Comparison of ENCODE assay signal across 1 cellular context in the genomic region with DNA sequence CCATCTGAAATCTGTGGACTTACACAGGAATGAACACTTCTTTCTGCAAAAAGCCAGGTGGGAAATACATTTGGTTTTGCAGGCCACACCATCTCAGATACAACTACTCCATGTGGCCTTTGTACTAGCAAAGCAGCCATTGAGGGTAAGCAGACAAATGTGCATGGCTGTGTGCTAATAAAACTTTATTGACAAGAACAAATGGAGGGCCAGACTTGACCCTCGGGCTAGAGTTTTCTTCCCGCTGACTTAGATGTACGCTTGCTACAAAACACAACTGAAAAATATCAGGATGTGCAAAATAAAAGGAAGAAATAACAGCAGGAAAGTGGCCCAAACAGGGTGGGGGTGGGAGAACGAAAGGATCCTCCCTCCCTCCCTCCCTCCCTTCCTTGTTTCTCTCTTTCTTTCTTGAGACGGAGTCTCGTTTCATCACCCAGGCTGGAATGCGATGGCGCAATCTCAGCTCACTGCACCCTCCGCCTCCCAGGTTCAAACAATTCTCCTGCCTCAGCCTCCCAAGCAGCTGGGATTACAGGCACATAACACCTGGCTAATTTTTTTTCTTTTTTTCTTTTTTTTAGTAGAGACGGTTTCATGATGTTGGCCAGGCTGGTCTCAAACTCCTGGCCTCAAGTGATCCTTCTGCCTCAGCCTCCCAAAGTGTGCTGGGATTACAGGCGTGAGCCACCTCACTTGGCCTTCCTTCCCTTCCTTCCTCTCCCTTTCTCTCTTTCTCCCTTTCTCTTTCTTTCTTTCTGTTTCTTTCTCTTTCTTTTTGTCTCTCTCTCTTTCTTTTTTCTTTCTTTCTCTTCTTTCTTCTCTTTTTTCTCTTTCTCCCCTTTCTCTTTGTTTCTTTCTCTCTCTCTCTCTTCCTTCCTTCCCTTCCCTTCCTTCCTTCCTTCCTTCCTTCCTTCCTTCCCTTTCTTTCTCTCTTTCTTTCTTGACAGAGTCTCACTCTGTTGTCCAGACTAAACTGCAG.
TF ChIP-seq lines count a peak whose summit lies in the region.

No MANE protein-coding gene starts in this region.

TF ChIP-seq in K562, 482 proteins besides CTCF, POLR2A, EP300 and RAD21 (continued from another document):
- TF ChIP-seq, protein P1, sequence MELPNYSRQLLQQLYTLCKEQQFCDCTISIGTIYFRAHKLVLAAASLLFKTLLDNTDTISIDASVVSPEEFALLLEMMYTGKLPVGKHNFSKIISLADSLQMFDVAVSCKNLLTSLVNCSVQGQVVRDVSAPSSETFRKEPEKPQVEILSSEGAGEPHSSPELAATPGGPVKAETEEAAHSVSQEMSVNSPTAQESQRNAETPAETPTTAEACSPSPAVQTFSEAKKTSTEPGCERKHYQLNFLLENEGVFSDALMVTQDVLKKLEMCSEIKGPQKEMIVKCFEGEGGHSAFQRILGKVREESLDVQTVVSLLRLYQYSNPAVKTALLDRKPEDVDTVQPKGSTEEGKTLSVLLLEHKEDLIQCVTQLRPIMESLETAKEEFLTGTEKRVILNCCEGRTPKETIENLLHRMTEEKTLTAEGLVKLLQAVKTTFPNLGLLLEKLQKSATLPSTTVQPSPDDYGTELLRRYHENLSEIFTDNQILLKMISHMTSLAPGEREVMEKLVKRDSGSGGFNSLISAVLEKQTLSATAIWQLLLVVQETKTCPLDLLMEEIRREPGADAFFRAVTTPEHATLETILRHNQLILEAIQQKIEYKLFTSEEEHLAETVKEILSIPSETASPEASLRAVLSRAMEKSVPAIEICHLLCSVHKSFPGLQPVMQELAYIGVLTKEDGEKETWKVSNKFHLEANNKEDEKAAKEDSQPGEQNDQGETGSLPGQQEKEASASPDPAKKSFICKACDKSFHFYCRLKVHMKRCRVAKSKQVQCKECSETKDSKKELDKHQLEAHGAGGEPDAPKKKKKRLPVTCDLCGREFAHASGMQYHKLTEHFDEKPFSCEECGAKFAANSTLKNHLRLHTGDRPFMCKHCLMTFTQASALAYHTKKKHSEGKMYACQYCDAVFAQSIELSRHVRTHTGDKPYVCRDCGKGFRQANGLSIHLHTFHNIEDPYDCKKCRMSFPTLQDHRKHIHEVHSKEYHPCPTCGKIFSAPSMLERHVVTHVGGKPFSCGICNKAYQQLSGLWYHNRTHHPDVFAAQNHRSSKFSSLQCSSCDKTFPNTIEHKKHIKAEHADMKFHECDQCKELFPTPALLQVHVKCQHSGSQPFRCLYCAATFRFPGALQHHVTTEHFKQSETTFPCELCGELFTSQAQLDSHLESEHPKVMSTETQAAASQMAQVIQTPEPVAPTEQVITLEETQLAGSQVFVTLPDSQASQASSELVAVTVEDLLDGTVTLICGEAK (IDR thresholded peaks at IDR 0.05): peak; percentile 100
- TF ChIP-seq, protein P1 (CRISPR knock-in tag; IDR thresholded peaks at IDR 0.05): peak; percentile 99
